Comparison of ENCODE assay signal across 1 cellular context in the genomic region with DNA sequence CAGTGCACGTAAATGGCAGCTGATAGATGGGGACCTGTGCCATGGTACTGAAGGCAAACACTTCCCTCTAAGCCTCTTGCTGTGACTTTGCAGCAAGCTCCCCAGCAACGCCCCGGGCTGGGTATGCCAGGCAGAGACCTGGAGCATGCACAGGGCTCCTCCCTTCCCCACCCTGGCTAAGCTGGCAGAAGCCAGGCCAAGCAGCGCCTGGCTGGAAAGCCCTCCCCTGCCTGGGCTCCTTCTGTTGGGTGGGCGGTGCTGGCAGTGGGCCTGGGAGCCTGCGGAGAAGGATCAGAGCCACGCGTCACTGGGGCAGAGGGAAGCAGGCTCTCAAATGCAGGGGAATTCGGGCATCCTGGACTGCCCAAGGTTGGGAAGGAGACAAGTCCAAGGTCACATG.
TF ChIP-seq lines count a peak whose summit lies in the region.

No MANE protein-coding gene starts in this region.

TF ChIP-seq in SK-N-SH treated with all-trans-retinoic acid at 6 μM for 48 hours, 23 proteins besides CTCF, POLR2A, EP300 and RAD21 (continued from another document):
- TF ChIP-seq SNAI2 (CRISPR knock-in tag; IDR thresholded peaks at IDR 0.05) (no peak), ZNF8 (CRISPR knock-in tag; IDR thresholded peaks at IDR 0.05) (no peak), TOX (CRISPR knock-in tag; IDR thresholded peaks at IDR 0.05; ENCODE audit: borderline replicate concordance) (no peak)
